23 cellular contexts compared by ENCODE assay signal in the genomic region with DNA sequence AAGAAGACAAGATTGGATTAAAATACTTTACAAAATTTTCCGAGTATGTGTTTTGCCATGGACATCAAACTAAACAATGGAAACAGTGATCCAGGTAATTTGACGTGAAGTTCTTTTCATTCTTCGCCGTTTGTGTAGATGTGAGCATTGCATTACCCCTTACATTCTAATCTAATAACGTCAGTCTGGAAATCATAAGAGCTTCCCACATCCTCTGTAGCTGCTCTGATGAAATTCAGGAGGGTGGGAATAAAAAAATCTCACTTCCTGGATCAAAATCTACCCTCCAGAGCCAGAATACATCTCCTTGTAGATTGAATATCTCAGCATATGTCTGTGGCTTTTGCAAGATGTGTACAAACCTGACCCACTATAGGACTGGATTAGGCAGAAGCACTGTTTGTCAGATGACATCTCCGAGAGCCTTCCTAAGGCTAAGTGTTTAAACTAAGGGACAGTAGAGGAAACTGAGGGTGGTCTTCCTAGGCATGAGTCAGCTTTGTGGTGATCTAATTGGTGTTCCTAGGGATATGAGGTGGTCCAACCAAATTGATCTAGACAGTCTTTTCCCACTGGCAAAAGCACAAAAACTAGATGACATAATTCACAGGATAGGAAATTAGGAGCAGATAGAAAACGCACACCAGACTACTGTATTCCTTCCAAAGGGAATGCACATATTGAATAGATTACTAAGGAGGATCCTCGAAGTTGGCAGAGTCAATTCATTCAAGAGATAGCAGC.
A peak's percentile ranks its signal among the peaks of the same experiment; 100 is the strongest.
DNase-seq lines count a peak whose midpoint lies in the region; ATAC-seq, FAIRE-seq and TF ChIP-seq lines count a peak whose summit lies in the region.
"Had no signal": no experiment of that assay in that cellular context is flagged by ENCODE, and none has a peak within 500 bp of the region (broad histone marks: within the 10 kb centered on the region; RNA-seq: fewer than 3 reads in every experiment).

No MANE protein-coding gene starts in this region.

- no peak overlapping the region for H3K9ac ChIP-seq in kidney (ENCODE audit: low read length in 2 of 2)

- no peaks in the 10 kb centered on the region for H3K4me1 ChIP-seq in kidney (ENCODE audit: control insufficient read depth in 1 of 2, insufficient read depth in 1 of 2, low read depth in 1 of 2, low read length in 2 of 2)
- H3K4me1 ChIP-seq: ascending aorta, left lung, spleen had no signal

- no peaks in the 10 kb centered on the region for H3K9me3 ChIP-seq in kidney (ENCODE audit: control insufficient read depth in 1 of 2, low read length in 2 of 2)
- H3K9me3 ChIP-seq: ascending aorta, gastroesophageal sphincter, left lung, spleen had no signal

- intact Hi-C loops in kidney (cut with DNase I), result no loop called here

- no peak for ATAC-seq in GM18498 (IDR thresholded peaks at IDR 0.05; ENCODE audit: unreplicated experiment)
- ATAC-seq in GM18861 (IDR thresholded peaks at IDR 0.05; ENCODE audit: unreplicated experiment), result no peak
- ATAC-seq: gastroesophageal sphincter, left lung had no signal

- FAIRE-seq in RCC 7860 (lab: Jason Lieb, UNC) (no peak), GM12892 (lab: Jason Lieb, UNC) (no peak), kidney (lab: Jason Lieb, UNC) (no peak)

- H3K36me3 ChIP-seq in kidney (ENCODE audit: control insufficient read depth in 1 of 2, insufficient read depth in 2 of 2, low read length in 2 of 2), result no peaks in the 10 kb centered on the region
- H3K36me3 ChIP-seq: ascending aorta, gastroesophageal sphincter, left lung, spleen had no signal

- TF ChIP-seq CTCF in cardiac fibroblast (IDR thresholded peaks at IDR 0.05; ENCODE audit: low read depth, low read length), result no peak
- no peak for TF ChIP-seq CTCF in kidney (IDR thresholded peaks at IDR 0.05; ENCODE audit: borderline replicate concordance, extremely low read depth, insufficient read depth)

- DNase-seq in EH (ENCODE audit: low read depth) (peak; percentile 87), RCC 7860 (ENCODE audit: low spot score) (peak; percentile 31), cardiac fibroblast (ENCODE audit: low read depth in 2 of 2) (peak; percentile 73 to 88), non-pigmented ciliary epithelial cell (ENCODE audit: low read depth) (peak; percentile 72), GM12892 (ENCODE audit: insufficient read length) (no peak), kidney (no peak)
- DNase-seq: ACHN; activated B cell treated with CpG ODN at 0.5 μM for 24 hours; activated CD4-positive, alpha-beta memory T cell treated with anti-CD3 and anti-CD28 coated beads, Interleukin-2, amount 10 ng/mL, durations not matched to agents 7 days and 5 days; activated naive CD4-positive, alpha-beta T cell; activated T-cell treated with anti-CD3 and anti-CD28 coated beads, Interleukin-2, amount 50 U/mL, for 1 hour; CD4-positive, CD25-positive, alpha-beta regulatory T cell; DMS153; left lung; NCI-H1417; NCI-H69; SIG-M5; spleen had no signal

- TF ChIP-seq POLR2A in GM12892 (IDR thresholded peaks at IDR 0.05; ENCODE audit: low read depth, low read length), result no peak

- H3K4me3 ChIP-seq in cardiac fibroblast (replicated peaks in 1 of 2; ENCODE audit: low read depth in 2 of 2, low read length in 2 of 2), result no peak overlapping the region
- no peak overlapping the region for H3K4me3 ChIP-seq in kidney (ENCODE audit: low read length in 2 of 2)
- H3K4me3 ChIP-seq: ascending aorta, coronary artery, gastroesophageal sphincter, left lung, spleen had no signal

- H3K27ac ChIP-seq in kidney (ENCODE audit: low read depth in 2 of 2, low read length in 2 of 2), result no peak overlapping the region
- H3K27ac ChIP-seq: ascending aorta, coronary artery, gastroesophageal sphincter, left lung, spleen had no signal

Comparison
In these comparisons a context has a peak if more than half of its experiments do, and no peak if none do; other contexts are left out.
1. DNase-seq: peak in EH (single experiment), RCC 7860 (single experiment), cardiac fibroblast (2 of 2) and non-pigmented ciliary epithelial cell (single experiment); none in GM12892 (single experiment) and kidney (single experiment).